In genomic region chr2:69828913-69829242, GRCh38 we compare ENCODE assay signal across 1 cellular context.
TF ChIP-seq lines count a peak whose summit lies in the region.

No MANE protein-coding gene starts in this region.

TF ChIP-seq in K562, 482 proteins besides CTCF, POLR2A, EP300 and RAD21 (continued from another document):
- TF ChIP-seq FOXM1 (IDR thresholded peaks at IDR 0.05; ENCODE audit: low read depth) (no peak), FOXM1 (CRISPR knock-in tag; IDR thresholded peaks at IDR 0.05; ENCODE audit: low read depth) (0 out of 2 replicates have a peak, but pooled peaks have one; percentile 3), KDM5B (IDR thresholded peaks at IDR 0.05; ENCODE audit: insufficient replicate concordance, low read depth, low read length) (peak; percentile 56), ZNF444 (CRISPR knock-in tag; IDR thresholded peaks at IDR 0.05) (no peak), USF1 (CRISPR knock-in tag; IDR thresholded peaks at IDR 0.05) (no peak), YBX1 (IDR thresholded peaks at IDR 0.05) (no peak), CBX1 (IDR thresholded peaks at IDR 0.05; ENCODE audit: low read depth) (no peak), GATA2 (CRISPR knock-in tag; IDR thresholded peaks at IDR 0.05) (0 out of 2 replicates have a peak, but pooled peaks have one; percentile 27), BRD4 (IDR thresholded peaks at IDR 0.05) (no peak), NFXL1 (CRISPR knock-in tag; IDR thresholded peaks at IDR 0.05) (no peak), ZBTB7A (IDR thresholded peaks at IDR 0.05; ENCODE audit: borderline replicate concordance, control insufficient read depth, low read depth, low read length) (no peak), KLF1 (tag; IDR thresholded peaks at IDR 0.05) (no peak), FOXJ3 (CRISPR knock-in tag; IDR thresholded peaks at IDR 0.05) (no peak), ZNF354B (CRISPR knock-in tag; IDR thresholded peaks at IDR 0.05) (no peak), SMARCA4 (IDR thresholded peaks at IDR 0.05) (0 out of 2 replicates have a peak, but pooled peaks have one; percentile 26), ZNF12 (CRISPR knock-in tag; IDR thresholded peaks at IDR 0.05) (no peak), RNF219 (CRISPR knock-in tag; IDR thresholded peaks at IDR 0.05) (no peak), FUS (optimal IDR thresholded peaks at IDR 0.05; ENCODE audit: low read depth, low read length) (no peak), HMG20A (CRISPR knock-in tag; conservative IDR thresholded peaks at IDR 0.05) (no peak), TGIF2 (CRISPR knock-in tag; IDR thresholded peaks at IDR 0.05) (no peak), POLR2H (tag; IDR thresholded peaks at IDR 0.05; ENCODE audit: low read depth) (0 out of 2 replicates have a peak, but pooled peaks have one; percentile 75), ATF6 (CRISPR knock-in tag; IDR thresholded peaks at IDR 0.05) (no peak), CEBPZ (IDR thresholded peaks at IDR 0.05; ENCODE audit: borderline replicate concordance, low read depth, low read length) (no peak), MBD1 (CRISPR knock-in tag; IDR thresholded peaks at IDR 0.05) (no peak), ZNF830 (CRISPR knock-in tag; IDR thresholded peaks at IDR 0.05) (no peak), DNMT1 (IDR thresholded peaks at IDR 0.05) (no peak; the same call in 1 of the 2 replicates), BCOR (IDR thresholded peaks at IDR 0.05) (no peak), ZFP30 (CRISPR knock-in tag; IDR thresholded peaks at IDR 0.05; ENCODE audit: borderline replicate concordance) (no peak), CTCFL (IDR thresholded peaks at IDR 0.05; ENCODE audit: borderline replicate concordance, insufficient read depth, low read depth, low read length, poor library complexity, severe bottlenecking) (no peak), CHCHD3 (CRISPR knock-in tag; IDR thresholded peaks at IDR 0.05) (no peak), TBP (optimal IDR thresholded peaks at IDR 0.05; ENCODE audit: low read depth, low read length) (no peak), CAMTA2 (CRISPR knock-in tag; conservative IDR thresholded peaks at IDR 0.05) (no peak), NR4A1 (CRISPR knock-in tag; IDR thresholded peaks at IDR 0.05) (no peak), NR4A1 (tag; IDR thresholded peaks at IDR 0.05) (no peak), DMBX1 (CRISPR knock-in tag; IDR thresholded peaks at IDR 0.05; ENCODE audit: borderline replicate concordance) (no peak), STAT6 (CRISPR knock-in tag; IDR thresholded peaks at IDR 0.05) (no peak), NRF1 (conservative IDR thresholded peaks at IDR 0.05 in 1 of 2, IDR thresholded peaks at IDR 0.05 in 1 of 2) (no peak), SMAD1 (IDR thresholded peaks at IDR 0.05; ENCODE audit: low read depth, low read length, partially characterized antibody) (no peak)
- TF ChIP-seq, protein P1, sequence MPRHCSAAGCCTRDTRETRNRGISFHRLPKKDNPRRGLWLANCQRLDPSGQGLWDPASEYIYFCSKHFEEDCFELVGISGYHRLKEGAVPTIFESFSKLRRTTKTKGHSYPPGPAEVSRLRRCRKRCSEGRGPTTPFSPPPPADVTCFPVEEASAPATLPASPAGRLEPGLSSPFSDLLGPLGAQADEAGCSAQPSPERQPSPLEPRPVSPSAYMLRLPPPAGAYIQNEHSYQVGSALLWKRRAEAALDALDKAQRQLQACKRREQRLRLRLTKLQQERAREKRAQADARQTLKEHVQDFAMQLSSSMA (CRISPR knock-in tag; IDR thresholded peaks at IDR 0.05): no peak
- TF ChIP-seq, protein P2, sequence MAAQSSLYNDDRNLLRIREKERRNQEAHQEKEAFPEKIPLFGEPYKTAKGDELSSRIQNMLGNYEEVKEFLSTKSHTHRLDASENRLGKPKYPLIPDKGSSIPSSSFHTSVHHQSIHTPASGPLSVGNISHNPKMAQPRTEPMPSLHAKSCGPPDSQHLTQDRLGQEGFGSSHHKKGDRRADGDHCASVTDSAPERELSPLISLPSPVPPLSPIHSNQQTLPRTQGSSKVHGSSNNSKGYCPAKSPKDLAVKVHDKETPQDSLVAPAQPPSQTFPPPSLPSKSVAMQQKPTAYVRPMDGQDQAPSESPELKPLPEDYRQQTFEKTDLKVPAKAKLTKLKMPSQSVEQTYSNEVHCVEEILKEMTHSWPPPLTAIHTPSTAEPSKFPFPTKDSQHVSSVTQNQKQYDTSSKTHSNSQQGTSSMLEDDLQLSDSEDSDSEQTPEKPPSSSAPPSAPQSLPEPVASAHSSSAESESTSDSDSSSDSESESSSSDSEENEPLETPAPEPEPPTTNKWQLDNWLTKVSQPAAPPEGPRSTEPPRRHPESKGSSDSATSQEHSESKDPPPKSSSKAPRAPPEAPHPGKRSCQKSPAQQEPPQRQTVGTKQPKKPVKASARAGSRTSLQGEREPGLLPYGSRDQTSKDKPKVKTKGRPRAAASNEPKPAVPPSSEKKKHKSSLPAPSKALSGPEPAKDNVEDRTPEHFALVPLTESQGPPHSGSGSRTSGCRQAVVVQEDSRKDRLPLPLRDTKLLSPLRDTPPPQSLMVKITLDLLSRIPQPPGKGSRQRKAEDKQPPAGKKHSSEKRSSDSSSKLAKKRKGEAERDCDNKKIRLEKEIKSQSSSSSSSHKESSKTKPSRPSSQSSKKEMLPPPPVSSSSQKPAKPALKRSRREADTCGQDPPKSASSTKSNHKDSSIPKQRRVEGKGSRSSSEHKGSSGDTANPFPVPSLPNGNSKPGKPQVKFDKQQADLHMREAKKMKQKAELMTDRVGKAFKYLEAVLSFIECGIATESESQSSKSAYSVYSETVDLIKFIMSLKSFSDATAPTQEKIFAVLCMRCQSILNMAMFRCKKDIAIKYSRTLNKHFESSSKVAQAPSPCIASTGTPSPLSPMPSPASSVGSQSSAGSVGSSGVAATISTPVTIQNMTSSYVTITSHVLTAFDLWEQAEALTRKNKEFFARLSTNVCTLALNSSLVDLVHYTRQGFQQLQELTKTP (IDR thresholded peaks at IDR 0.05; ENCODE audit: low read depth in 1 of 2, partially characterized antibody in 2 of 2): peak in 1 of 2 experiments; percentile 43
- TF ChIP-seq, protein P3, sequence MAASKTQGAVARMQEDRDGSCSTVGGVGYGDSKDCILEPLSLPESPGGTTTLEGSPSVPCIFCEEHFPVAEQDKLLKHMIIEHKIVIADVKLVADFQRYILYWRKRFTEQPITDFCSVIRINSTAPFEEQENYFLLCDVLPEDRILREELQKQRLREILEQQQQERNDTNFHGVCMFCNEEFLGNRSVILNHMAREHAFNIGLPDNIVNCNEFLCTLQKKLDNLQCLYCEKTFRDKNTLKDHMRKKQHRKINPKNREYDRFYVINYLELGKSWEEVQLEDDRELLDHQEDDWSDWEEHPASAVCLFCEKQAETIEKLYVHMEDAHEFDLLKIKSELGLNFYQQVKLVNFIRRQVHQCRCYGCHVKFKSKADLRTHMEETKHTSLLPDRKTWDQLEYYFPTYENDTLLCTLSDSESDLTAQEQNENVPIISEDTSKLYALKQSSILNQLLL (CRISPR knock-in tag; IDR thresholded peaks at IDR 0.05; ENCODE audit: borderline replicate concordance): no peak
